ENCODE assay signal across 12 cellular contexts in genomic region chr10:84076047-84076388, GRCh38.
DNase-seq lines count a peak whose midpoint lies in the region; ATAC-seq, FAIRE-seq and TF ChIP-seq lines count a peak whose summit lies in the region.
"Had no signal": no experiment of that assay in that cellular context is flagged by ENCODE, and none has a peak within 500 bp of the region (broad histone marks: within the 10 kb centered on the region; RNA-seq: fewer than 3 reads in every experiment).

No MANE protein-coding gene starts in this region.

- H3K9ac ChIP-seq in keratinocyte (ENCODE audit: control insufficient read depth, extremely low read depth, insufficient read depth, low read length) (no peak overlapping the region), subcutaneous abdominal adipose tissue (ENCODE audit: low read length in 5 of 5) (no peak overlapping the region)

- H3K9me3 ChIP-seq in keratinocyte (ENCODE audit: control insufficient read depth, low read depth, low read length): no peaks in the 10 kb centered on the region
- H3K9me3 ChIP-seq in subcutaneous abdominal adipose tissue (ENCODE audit: control insufficient read depth in 5 of 5, low read length in 5 of 5): no peaks in the 10 kb centered on the region
- H3K9me3 ChIP-seq: HAP-1 had no signal

- no peak overlapping the region for H3K27ac ChIP-seq in keratinocyte (ENCODE audit: control insufficient read depth, insufficient read depth, low read length)
- peak overlapping the region; percentile 77 for H3K27ac ChIP-seq in subcutaneous abdominal adipose tissue (ENCODE audit: low read depth, low read length)
- no peak overlapping the region for H3K27ac ChIP-seq in caudate nucleus (ENCODE audit: low read depth, low read length)
- H3K27ac ChIP-seq: VCaP had no signal

- no peaks in the 10 kb centered on the region for H4K20me1 ChIP-seq in keratinocyte (ENCODE audit: control insufficient read depth, extremely low read depth, insufficient read depth, low read length)

- no peaks in the 10 kb centered on the region for H3K27me3 ChIP-seq in keratinocyte (ENCODE audit: control insufficient read depth, extremely low read depth, insufficient read depth, low read length)
- no peaks in the 10 kb centered on the region for H3K27me3 ChIP-seq in subcutaneous abdominal adipose tissue (ENCODE audit: control insufficient read depth in 5 of 5, insufficient read depth in 4 of 5, low read length in 5 of 5)

- H3K36me3 ChIP-seq in keratinocyte (ENCODE audit: control insufficient read depth in 2 of 2, extremely low read depth in 1 of 2, insufficient read depth in 2 of 2, low read length in 2 of 2): no peaks in the 10 kb centered on the region
- H3K36me3 ChIP-seq in subcutaneous abdominal adipose tissue (ENCODE audit: control insufficient read depth in 5 of 5, insufficient read depth in 5 of 5, low read length in 5 of 5): no peaks in the 10 kb centered on the region
- H3K36me3 ChIP-seq: HAP-1 had no signal

- no peak for ATAC-seq in HG03108 (IDR thresholded peaks at IDR 0.05; ENCODE audit: unreplicated experiment)

- no peaks in the 10 kb centered on the region for H3K36me3 Mint-ChIP-seq in HFFc6 (ENCODE audit: low read depth)

- no peaks in the 10 kb centered on the region for H3K79me2 ChIP-seq in keratinocyte (ENCODE audit: control insufficient read depth, insufficient read depth, low read length)

- H3K9me1 ChIP-seq in keratinocyte (ENCODE audit: control insufficient read depth, extremely low read depth, insufficient read depth, low read length): no peaks in the 10 kb centered on the region

- H3K4me1 ChIP-seq in keratinocyte (ENCODE audit: control insufficient read depth, extremely low read depth, insufficient read depth, low read length) (peaks cover 6% of the 10 kb centered on the region), subcutaneous abdominal adipose tissue (ENCODE audit: control insufficient read depth in 5 of 5, insufficient read depth in 5 of 5, low read length in 5 of 5) (peaks cover 8 to 28% (median 25%) of the 10 kb centered on the region in 5 donors)

- H3K4me3 ChIP-seq in cardiac fibroblast (replicated peaks in 1 of 2; ENCODE audit: low read depth in 2 of 2, low read length in 2 of 2) (no peak overlapping the region), keratinocyte (ENCODE audit: control insufficient read depth in 2 of 3, extremely low read depth in 1 of 3, insufficient read depth in 2 of 3, low read depth in 1 of 3, low read length in 3 of 3) (no peak overlapping the region), subcutaneous abdominal adipose tissue (ENCODE audit: low read depth in 1 of 5, low read length in 5 of 5) (no peak overlapping the region)
- H3K4me3 ChIP-seq: HAP-1 had no signal

- H2AFZ ChIP-seq in keratinocyte (ENCODE audit: control insufficient read depth, low read length): no peak overlapping the region

- peak overlapping the region; percentile 76 for H3K27ac Mint-ChIP-seq in HFFc6

- H3K4me3 Mint-ChIP-seq in HFFc6: peak overlapping the region; percentile 56

- H3K9me3 Mint-ChIP-seq in HFFc6: no peaks in the 10 kb centered on the region

- H3K27me3 Mint-ChIP-seq in HFFc6 (ENCODE audit: insufficient read depth): no peaks in the 10 kb centered on the region

- FAIRE-seq in keratinocyte (lab: Jason Lieb, UNC): peak; percentile 5

- TF ChIP-seq CTCF in HFFc6 (IDR thresholded peaks at IDR 0.05) (no peak), cardiac fibroblast (IDR thresholded peaks at IDR 0.05; ENCODE audit: low read depth, low read length) (no peak), keratinocyte (optimal IDR thresholded peaks at IDR 0.05 in 1 of 3, IDR thresholded peaks at IDR 0.05 in 1 of 3, conservative IDR thresholded peaks at IDR 0.05 in 1 of 3; ENCODE audit: extremely low read depth in 1 of 3, insufficient read depth in 2 of 3, low read length in 3 of 3) (no peak)

- peak; percentile 65 for DNase-seq in HFFc6
- DNase-seq in cardiac fibroblast (ENCODE audit: low read depth in 2 of 2): peak; percentile 70 to 88
- no peak for DNase-seq in keratinocyte (ENCODE audit: low read depth, low spot score)
- no peak for DNase-seq in caudate nucleus (lab: John Stamatoyannopoulos, UW)
- DNase-seq in hypothalamus (lab: John Stamatoyannopoulos, UW): no peak
- DNase-seq in GDM1 (lab: John Stamatoyannopoulos, UW): no peak
- DNase-seq: activated gamma-delta T cell treated with Interleukin-2 at 50 U/mL for 16 hours, NCI-H146 had no signal

- no peak overlapping the region for H3K4me2 ChIP-seq in keratinocyte (ENCODE audit: control insufficient read depth, extremely low read depth, insufficient read depth, low read depth, low read length)

- dilution Hi-C loops in keratinocyte (cut with MboI; ENCODE audit: extremely low pct_ligation_motif_present, low sequenced_read_pairs): no loop called here

- H3K4me1 Mint-ChIP-seq in HFFc6 (ENCODE audit: low read depth): peaks cover 16% of the 10 kb centered on the region

Comparison
In these comparisons a context has a peak if more than half of its experiments do, and no peak if none do; other contexts are left out.
1. DNase-seq: peak in HFFc6 (single experiment) and cardiac fibroblast (2 of 2); none in keratinocyte (single experiment), caudate nucleus (0 of 61), hypothalamus (0 of 51) and GDM1 (single experiment).